In the genomic region with DNA sequence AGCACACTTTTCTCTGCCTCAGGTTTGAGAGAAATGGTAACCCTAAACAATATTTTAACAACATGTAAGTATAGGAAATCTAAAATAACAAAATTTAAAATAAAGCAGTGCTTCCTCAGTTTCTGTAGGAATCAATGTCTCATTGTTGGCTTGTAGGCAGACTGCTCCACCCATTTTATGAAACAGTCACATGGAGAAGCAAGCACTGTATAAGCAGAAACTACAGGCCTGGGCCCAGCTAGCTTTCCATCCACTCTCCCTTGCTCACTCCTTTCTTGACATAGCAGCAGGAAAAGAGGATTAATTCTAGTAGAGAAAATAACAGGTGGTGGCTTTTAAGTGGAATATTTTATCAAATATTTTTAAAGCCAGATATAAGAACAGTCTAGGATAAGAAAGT, we compare ENCODE assay signal across 19 cellular contexts.
A peak's percentile ranks its signal among the peaks of the same experiment; 100 is the strongest.
DNase-seq lines count a peak whose midpoint lies in the region; ATAC-seq and TF ChIP-seq lines count a peak whose summit lies in the region.
"Had no signal": no experiment of that assay in that cellular context is flagged by ENCODE, and none has a peak within 500 bp of the region (broad histone marks: within the 10 kb centered on the region; RNA-seq: fewer than 3 reads in every experiment).

No MANE protein-coding gene starts in this region.

- H3K4me1 ChIP-seq in sigmoid colon: peaks cover 0 to 73% (median 60%) of the 10 kb centered on the region in 4 donors

- CTCF ChIA-PET in GM10248 (lab: Yijun Ruan, JAX): no interaction called here

- H3K27ac ChIP-seq in sigmoid colon: peak overlapping the region in 3 of 4 donors; percentile 65 to 85 (median 82)

- DNase-seq in COLO829 (ENCODE audit: low spot score): peak; percentile 22
- DNase-seq in choroid plexus epithelial cell (ENCODE audit: low read depth): peak; percentile 2
- DNase-seq in medulla oblongata (ENCODE audit: extremely low spot score): peak; percentile 73
- DNase-seq in sigmoid colon: no peak
- no peak for DNase-seq in GM10248 (ENCODE audit: extremely low spot score)
- DNase-seq: activated CD4-positive, alpha-beta T cell treated with anti-CD3 and anti-CD28 coated beads, Interleukin-2, amount 10 ng/mL, durations not matched to agents 7 days and 5 days; activated naive CD8-positive, alpha-beta T cell treated with anti-CD3 and anti-CD28 coated beads, Interleukin-2, amount 50 U/mL, for 24 hours; CD4-positive, alpha-beta memory T cell; DMS79; NCI-H2029; NCI-H510A; occipital lobe; Right ventricle myocardium superior; stimulated activated CD4-positive, alpha-beta T cell treated with anti-CD3 and anti-CD28 coated beads, Interleukin-2, amount 100 ng/mL, for 24 hours; stimulated activated naive CD4-positive, alpha-beta T cell treated with Interleukin-2 at 50 U/mL for 16 hours; T-cell had no signal

- H3K9me3 ChIP-seq in sigmoid colon: no peaks in the 10 kb centered on the region

- no peaks in the 10 kb centered on the region for H3K27me3 ChIP-seq in sigmoid colon

- intact Hi-C loops in sigmoid colon (cut with DNase I): no loop called here

- H3K4me3 ChIP-seq in choroid plexus epithelial cell (ENCODE audit: low read depth, low read length) (no peak overlapping the region), sigmoid colon (no peak overlapping the region)

- POLR2A ChIA-PET in GM10248 (lab: Yijun Ruan, JAX): no interaction called here

- no peak for TF ChIP-seq POLR2A in sigmoid colon (IDR thresholded peaks at IDR 0.05)

- TF ChIP-seq CTCF in choroid plexus epithelial cell (conservative IDR thresholded peaks at IDR 0.05; ENCODE audit: low read depth, low read length) (no peak), sigmoid colon (IDR thresholded peaks at IDR 0.05) (no peak), GM10248 (IDR thresholded peaks at IDR 0.05; ENCODE audit: control extremely low read depth, extremely low read depth, low read depth, missing control alignments) (no peak)

- TF ChIP-seq EP300 in sigmoid colon (IDR thresholded peaks at IDR 0.05): no peak

- ATAC-seq in GM18870 (IDR thresholded peaks at IDR 0.05; ENCODE audit: unreplicated experiment) (no peak), HG02884 (IDR thresholded peaks at IDR 0.05; ENCODE audit: unreplicated experiment) (no peak), GM19328 (IDR thresholded peaks at IDR 0.05; ENCODE audit: unreplicated experiment) (no peak)
- ATAC-seq: activated naive CD8-positive, alpha-beta T cell treated with anti-CD3 and anti-CD28 coated beads, Interleukin-2, amount 50 U/mL, for 24 hours; T-cell had no signal

- H3K36me3 ChIP-seq in sigmoid colon: no peaks in the 10 kb centered on the region

Comparison
In these comparisons a context has a peak if more than half of its experiments do, and no peak if none do; other contexts are left out.
1. DNase-seq: peak in COLO829 (single experiment), choroid plexus epithelial cell (single experiment) and medulla oblongata (single experiment); none in sigmoid colon (single experiment) and GM10248 (single experiment).